10 cellular contexts compared by ENCODE assay signal in genomic region chr22:19843857-19844422, GRCh38. TPM values are rescaled to one million over a fixed set of nuclear protein-coding genes. Genes with fewer than 3 reads are reported as not detected.
DNase-seq lines count a peak whose midpoint lies in the region; ATAC-seq, FAIRE-seq and TF ChIP-seq lines count a peak whose summit lies in the region.
"Had no signal": no experiment of that assay in that cellular context is flagged by ENCODE, and none has a peak within 500 bp of the region (broad histone marks: within the 10 kb centered on the region; RNA-seq: fewer than 3 reads in every experiment).

No MANE protein-coding gene starts in this region.

- dilution Hi-C loops in keratinocyte (cut with MboI; ENCODE audit: extremely low pct_ligation_motif_present, low sequenced_read_pairs) = no loop called here

- H3K27me3 ChIP-seq in GM23248 (replicated peaks; ENCODE audit: insufficient read depth) (no peaks in the 10 kb centered on the region), WERI-Rb-1 (ENCODE audit: insufficient read depth, low read depth, severe bottlenecking) (no peaks in the 10 kb centered on the region), keratinocyte (ENCODE audit: control insufficient read depth, extremely low read depth, insufficient read depth, low read length) (no peaks in the 10 kb centered on the region)
- no peaks in the 10 kb centered on the region for H3K27me3 ChIP-seq in effector memory CD4-positive, alpha-beta T cell (replicated peaks; ENCODE audit: control insufficient read depth, insufficient read depth, low read length, poor library complexity, severe bottlenecking)
- H3K27me3 ChIP-seq: gastrocnemius medialis had no signal

- peaks cover 51% of the 10 kb centered on the region for H3K79me2 ChIP-seq in GM23248 (ENCODE audit: insufficient read depth)
- no peaks in the 10 kb centered on the region for H3K79me2 ChIP-seq in keratinocyte (ENCODE audit: control insufficient read depth, insufficient read depth, low read length)

- H3K27ac ChIP-seq in GM23248 (peak overlapping the region; percentile 89), WERI-Rb-1 (0 out of 2 replicates have a peak overlapping the region, but pooled peaks have one; percentile 77), keratinocyte (ENCODE audit: control insufficient read depth, insufficient read depth, low read length) (no peak overlapping the region)
- no peak overlapping the region for H3K27ac ChIP-seq in effector memory CD4-positive, alpha-beta T cell (ENCODE audit: insufficient read depth, low read length, poor library complexity, severe bottlenecking)

- no peaks in the 10 kb centered on the region for H3K9me3 ChIP-seq in GM23248 (ENCODE audit: low read depth)
- H3K9me3 ChIP-seq in WERI-Rb-1 (ENCODE audit: severe bottlenecking) = no peaks in the 10 kb centered on the region
- no peaks in the 10 kb centered on the region for H3K9me3 ChIP-seq in keratinocyte (ENCODE audit: control insufficient read depth, low read depth, low read length)
- H3K9me3 ChIP-seq in effector memory CD4-positive, alpha-beta T cell (ENCODE audit: control insufficient read depth, low read length) = no peaks in the 10 kb centered on the region
- H3K9me3 ChIP-seq: gastrocnemius medialis had no signal

- ATAC-seq in stimulated activated memory B cell treated with anti-CD40 and anti-IgM and Interleukin-4, amounts not matched to agents 10 μg/mL and 1 μg/mL and 100 μg/mL, for 72 hours = no peak
- ATAC-seq in HG02840 (IDR thresholded peaks at IDR 0.05; ENCODE audit: low FRiP score, unreplicated experiment) = no peak

- H2AFZ ChIP-seq in GM23248 (peak overlapping the region; percentile 59), keratinocyte (ENCODE audit: control insufficient read depth, low read length) (peak overlapping the region; percentile 32)

- WGBS in GM23248 (ENCODE audit: low coverage in 1 of 2, low lambda C conversion rate in 2 of 2, missing lambda C conversion rate in 2 of 2), 2 experiments = 17 to 26% methylated on average over 11 of the region's 11 CpGs

- H3K4me2 ChIP-seq in GM23248 (ENCODE audit: unreplicated experiment) (peak overlapping the region; percentile 65), keratinocyte (ENCODE audit: control insufficient read depth, extremely low read depth, insufficient read depth, low read depth, low read length) (peak overlapping the region; percentile 52)

- no peaks in the 10 kb centered on the region for H4K20me1 ChIP-seq in GM23248 (ENCODE audit: insufficient read depth)
- H4K20me1 ChIP-seq in keratinocyte (ENCODE audit: control insufficient read depth, extremely low read depth, insufficient read depth, low read length) = no peaks in the 10 kb centered on the region

- peaks cover 16% of the 10 kb centered on the region for H3K4me1 ChIP-seq in GM23248 (ENCODE audit: insufficient read depth)
- peaks cover 28% of the 10 kb centered on the region for H3K4me1 ChIP-seq in keratinocyte (ENCODE audit: control insufficient read depth, extremely low read depth, insufficient read depth, low read length)
- peaks cover 7% of the 10 kb centered on the region for H3K4me1 ChIP-seq in effector memory CD4-positive, alpha-beta T cell (ENCODE audit: control insufficient read depth, insufficient read depth, low read length, poor library complexity, severe bottlenecking)

- H3K4me1 Mint-ChIP-seq in stimulated activated memory B cell treated with anti-CD40 and anti-IgM and Interleukin-4, amounts not matched to agents 10 μg/mL and 1 μg/mL and 100 μg/mL, for 72 hours = peaks cover 37% of the 10 kb centered on the region

- peaks cover 9% of the 10 kb centered on the region for H3K36me3 Mint-ChIP-seq in stimulated activated memory B cell treated with anti-CD40 and anti-IgM and Interleukin-4, amounts not matched to agents 10 μg/mL and 1 μg/mL and 100 μg/mL, for 72 hours

- peak overlapping the region; percentile 52 for H3K27ac Mint-ChIP-seq in stimulated activated memory B cell treated with anti-CD40 and anti-IgM and Interleukin-4, amounts not matched to agents 10 μg/mL and 1 μg/mL and 100 μg/mL, for 72 hours

- DNase-seq in GM23248 (no peak), WERI-Rb-1 (no peak), keratinocyte (ENCODE audit: low read depth, low spot score) (no peak), AG08395 (ENCODE audit: low spot score) (no peak), NCI-H1417 treated with DMSO at 0.1 percent for 48 hours (lab: John Stamatoyannopoulos, UW) (no peak)
- no peak for DNase-seq in effector memory CD4-positive, alpha-beta T cell
- DNase-seq: NCI-H1048 had no signal

- H3K4me3 ChIP-seq in GM23248 (0 out of 2 replicates have a peak overlapping the region, but pooled peaks have one; percentile 28), WERI-Rb-1 (ENCODE audit: low read depth, low read length) (no peak overlapping the region), keratinocyte (ENCODE audit: control insufficient read depth in 2 of 3, extremely low read depth in 1 of 3, insufficient read depth in 2 of 3, low read depth in 1 of 3, low read length in 3 of 3) (no peak overlapping the region)
- no peak overlapping the region for H3K4me3 ChIP-seq in effector memory CD4-positive, alpha-beta T cell (ENCODE audit: insufficient read depth, low read depth, low read length, poor library complexity, severe bottlenecking)
- H3K4me3 ChIP-seq: gastrocnemius medialis had no signal

- H3K9me3 Mint-ChIP-seq in stimulated activated memory B cell treated with anti-CD40 and anti-IgM and Interleukin-4, amounts not matched to agents 10 μg/mL and 1 μg/mL and 100 μg/mL, for 72 hours = no peaks in the 10 kb centered on the region

- peaks cover 30% of the 10 kb centered on the region for H3F3A ChIP-seq in GM23248 (ENCODE audit: insufficient read depth)

- H3K9me2 ChIP-seq in GM23248 (ENCODE audit: insufficient read depth) = no peaks in the 10 kb centered on the region

- in situ Hi-C loops in GM23248 (cut with MboI) = no loop called here

- no peaks in the 10 kb centered on the region for H3K27me3 Mint-ChIP-seq in stimulated activated memory B cell treated with anti-CD40 and anti-IgM and Interleukin-4, amounts not matched to agents 10 μg/mL and 1 μg/mL and 100 μg/mL, for 72 hours

- no peak overlapping the region for H3K4me3 Mint-ChIP-seq in stimulated activated memory B cell treated with anti-CD40 and anti-IgM and Interleukin-4, amounts not matched to agents 10 μg/mL and 1 μg/mL and 100 μg/mL, for 72 hours

- TF ChIP-seq CTCF in WERI-Rb-1 (IDR thresholded peaks at IDR 0.05; ENCODE audit: low read depth, low read length) = no peak
- no peak for TF ChIP-seq CTCF in keratinocyte (optimal IDR thresholded peaks at IDR 0.05 in 1 of 3, IDR thresholded peaks at IDR 0.05 in 1 of 3, conservative IDR thresholded peaks at IDR 0.05 in 1 of 3; ENCODE audit: extremely low read depth in 1 of 3, insufficient read depth in 2 of 3, low read length in 3 of 3)

- peak overlapping the region; percentile 71 for H3K9ac ChIP-seq in GM23248
- H3K9ac ChIP-seq in keratinocyte (ENCODE audit: control insufficient read depth, extremely low read depth, insufficient read depth, low read length) = no peak overlapping the region

- H3K9me1 ChIP-seq in keratinocyte (ENCODE audit: control insufficient read depth, extremely low read depth, insufficient read depth, low read length) = peaks cover 2% of the 10 kb centered on the region

- no peak for FAIRE-seq in keratinocyte (lab: Jason Lieb, UNC)

- H3K36me3 ChIP-seq in GM23248 (ENCODE audit: low read depth) = no peaks in the 10 kb centered on the region
- H3K36me3 ChIP-seq in WERI-Rb-1 = peaks cover 3% of the 10 kb centered on the region; the same call in 1 of the 2 replicates
- H3K36me3 ChIP-seq in keratinocyte (ENCODE audit: control insufficient read depth in 2 of 2, extremely low read depth in 1 of 2, insufficient read depth in 2 of 2, low read length in 2 of 2) = peaks cover 1 to 7% of the 10 kb centered on the region in 2 experiments
- H3K36me3 ChIP-seq in effector memory CD4-positive, alpha-beta T cell (ENCODE audit: control insufficient read depth, insufficient read depth, low read length) = no peaks in the 10 kb centered on the region
- H3K36me3 ChIP-seq: gastrocnemius medialis had no signal

RNA-seq across cellular contexts. Expression of gene GNB1L, which starts 10.7 kb away (rescaled TPM):
- 16.5 and 22.5 TPM in 2 replicates for total RNA-seq in GM23248 (2014; rRNA removed; shearing (Covaris generic))
- polyA plus RNA-seq in GM23248 (2016; fragmentation: Nextera tagmentation; extraction: Ambion mirVana) (13.6 and 14.3 TPM in 2 replicates), keratinocyte (2.0 to 4.1 TPM (median 2.4 TPM) in 3 replicates)
- polyA plus RNA-seq in keratinocyte (2011; ENCODE audit: low read depth) = 5.8 TPM
- 1.2 and 2.9 TPM in 2 replicates for polyA plus RNA-seq in keratinocyte (2011; cell fraction: cytosol; rRNA removed)
- 1.8 and 2.1 TPM in 2 replicates for polyA plus RNA-seq in keratinocyte (2011; cell fraction: nucleus; rRNA removed)
- polyA plus RNA-seq in keratinocyte (2012; ENCODE audit: low replicate concordance) = 7.2 and 8.4 TPM in 2 replicates
- 0.49 to 2.0 TPM (median 1.2 TPM) in 3 replicates for polyA minus RNA-seq in keratinocyte
- 11.3 TPM for polyA minus RNA-seq in keratinocyte (2011; cell fraction: cytosol; rRNA and poly(A)+ RNA removed)
- polyA minus RNA-seq in keratinocyte (2011; cell fraction: nucleus; rRNA and poly(A)+ RNA removed) = 2.2 and 3.4 TPM in 2 replicates

RNA-seq across cellular contexts. Expression of gene RTL10, which starts 10.7 kb away (rescaled TPM):
- 11.9 and 14.2 TPM in 2 replicates for total RNA-seq in GM23248 (2014; rRNA removed; shearing (Covaris generic))
- 22.8 and 23.8 TPM in 2 replicates for polyA plus RNA-seq in GM23248 (2016; fragmentation: Nextera tagmentation; extraction: Ambion mirVana)
- polyA plus RNA-seq in keratinocyte = 12.9 to 23.4 TPM (median 18.2 TPM) in 3 replicates
- polyA plus RNA-seq in keratinocyte (2011; ENCODE audit: low read depth) = 6.1 TPM
- polyA plus RNA-seq in keratinocyte (2011; cell fraction: cytosol; rRNA removed) = 9.3 and 14.5 TPM in 2 replicates
- 32.8 and 44.8 TPM in 2 replicates for polyA plus RNA-seq in keratinocyte (2011; cell fraction: nucleus; rRNA removed)
- 16.5 and 19.8 TPM in 2 replicates for polyA plus RNA-seq in keratinocyte (2012; ENCODE audit: low replicate concordance)
- 26.9 to 120 TPM (median 32.7 TPM) in 3 replicates for polyA minus RNA-seq in keratinocyte
- 13.6 TPM for polyA minus RNA-seq in keratinocyte (2011; cell fraction: cytosol; rRNA and poly(A)+ RNA removed)
- 19.3 and 28.2 TPM in 2 replicates for polyA minus RNA-seq in keratinocyte (2011; cell fraction: nucleus; rRNA and poly(A)+ RNA removed)

Comparison
In these comparisons a context has a peak if more than half of its experiments do, and no peak if none do; other contexts are left out.
1. H3K27ac ChIP-seq: peak in GM23248 (single experiment) and WERI-Rb-1 (single experiment); none in keratinocyte (single experiment) and effector memory CD4-positive, alpha-beta T cell (single experiment).